ENCODE assay signal across 7 cellular contexts in genomic region chr2:240385451-240386161, GRCh38. TPM values are rescaled to one million over a fixed set of nuclear protein-coding genes. Genes with fewer than 3 reads are reported as not detected.
DNase-seq lines count a peak whose midpoint lies in the region; ATAC-seq and TF ChIP-seq lines count a peak whose summit lies in the region.
"Not testable (repeated sequence)": the region's sequence is repeated elsewhere in the genome, so short reads cannot be mapped to it uniquely, and the experiment has no call there.

No MANE protein-coding gene starts in this region.

- H3K4me3 Mint-ChIP-seq in WTC11; glutamatergic neuron (ENCODE audit: unreplicated experiment): not testable (repeated sequence)

- not testable (repeated sequence) for H3F3A ChIP-seq in GM23248 (ENCODE audit: insufficient read depth)

- TF ChIP-seq CTCF in WTC11 (IDR thresholded peaks at IDR 0.05); epithelial cell of esophagus (IDR thresholded peaks at IDR 0.05; ENCODE audit: insufficient read depth, low read depth, low read length, missing control alignments); glutamatergic neuron (IDR thresholded peaks at IDR 0.05; ENCODE audit: partially characterized antibody, unreplicated experiment); right lobe of liver (IDR thresholded peaks at IDR 0.05); ovary (IDR thresholded peaks at IDR 0.05): not testable (repeated sequence)

- H3K9ac ChIP-seq in GM23248, result not testable (repeated sequence)

- POLR2A ChIA-PET in WTC11 (lab: Charles Lee), result not testable (repeated sequence)

- H3K9me3 ChIP-seq in GM23248 (ENCODE audit: low read depth); MG63; right lobe of liver; ovary: not testable (repeated sequence)

- H3K36me3 ChIP-seq in GM23248 (ENCODE audit: low read depth); MG63; right lobe of liver; ovary: not testable (repeated sequence)

- not testable (repeated sequence) for H3K4me2 ChIP-seq in GM23248 (ENCODE audit: unreplicated experiment)

- in situ Hi-C loops in GM23248 (cut with MboI), result not testable (repeated sequence)

- not testable (repeated sequence) for H3K27ac Mint-ChIP-seq in WTC11; glutamatergic neuron (ENCODE audit: unreplicated experiment)

- not testable (repeated sequence) for H3K9me3 Mint-ChIP-seq in WTC11; glutamatergic neuron (ENCODE audit: unreplicated experiment)

- WGBS in GM23248 (ENCODE audit: low coverage in 1 of 2, low lambda C conversion rate in 2 of 2, missing lambda C conversion rate in 2 of 2), 2 experiments, result 94 to 100% methylated on average over 1 to 3 of the region's 3 CpGs
- no CpG with 5 or more reads among the region's 3 CpGs for WGBS in right lobe of liver (ENCODE audit: insufficient coverage, low coverage, low lambda C conversion rate, missing lambda C conversion rate)
- WGBS in ovary, 3 donors, result 84 to 92% (median 88%) methylated on average over 3 of the region's 3 CpGs

- not testable (repeated sequence) for H3K27me3 ChIP-seq in GM23248 (replicated peaks; ENCODE audit: insufficient read depth); MG63; right lobe of liver; ovary

- DNase-seq in GM23248 (peak; percentile 33), MG63 (peak; percentile 61), WTC11 (ENCODE audit: low spot score) (peak; percentile 23), epithelial cell of esophagus (ENCODE audit: low read depth) (peak; percentile 16), glutamatergic neuron (peak; percentile 9), right lobe of liver (peak in 2 of 3 donors; percentile 23 to 70), ovary (peak in 3 of 5 donors; percentile 7 to 27 (median 12))

- intact Hi-C loops in right lobe of liver (cut with DNase I); ovary (cut with DNase I): not testable (repeated sequence)

- CTCF ChIA-PET in WTC11 (lab: Charles Lee), result interaction anchor here (1.0 to 1.6 kb wide), 2 partner anchors 9 to 153 kb away, joined by 3 to 9 read pairs; no protein-coding TSS in a partner anchor

- H4K20me1 ChIP-seq in GM23248 (ENCODE audit: insufficient read depth), result not testable (repeated sequence)

- peaks cover 12% of the 10 kb centered on the region for H3K4me1 ChIP-seq in GM23248 (ENCODE audit: insufficient read depth)
- not testable (repeated sequence) for H3K4me1 ChIP-seq in right lobe of liver; ovary (ENCODE audit: insufficient read depth)

- H3K36me3 Mint-ChIP-seq in WTC11; glutamatergic neuron (ENCODE audit: unreplicated experiment): not testable (repeated sequence)

- not testable (repeated sequence) for ATAC-seq in WTC11
- peak; percentile 20 to 80 (median 40) for ATAC-seq in right lobe of liver

- not testable (repeated sequence) for TF ChIP-seq POLR2A in right lobe of liver (IDR thresholded peaks at IDR 0.05); ovary (IDR thresholded peaks at IDR 0.05)

- H3K4me1 Mint-ChIP-seq in WTC11; glutamatergic neuron (ENCODE audit: low read depth, unreplicated experiment): not testable (repeated sequence)

- H3K9me2 ChIP-seq in GM23248 (ENCODE audit: insufficient read depth), result not testable (repeated sequence)

- H2AFZ ChIP-seq in GM23248, result not testable (repeated sequence)

- not testable (repeated sequence) for H3K27ac ChIP-seq in GM23248, right lobe of liver, ovary

- not testable (repeated sequence) for H3K4me3 ChIP-seq in GM23248; MG63; epithelial cell of esophagus (ENCODE audit: low read length); right lobe of liver; ovary

- H3K79me2 ChIP-seq in GM23248 (ENCODE audit: insufficient read depth), result not testable (repeated sequence)

- H3K27me3 Mint-ChIP-seq in WTC11 (ENCODE audit: low read depth); glutamatergic neuron (ENCODE audit: unreplicated experiment): not testable (repeated sequence)

- TF ChIP-seq EP300 in ovary (IDR thresholded peaks at IDR 0.05), result not testable (repeated sequence)

RNA-seq across cellular contexts. Expression of gene GPC1, which starts 49.9 kb away (rescaled TPM):
- 88.2 and 101 TPM in 2 replicates for total RNA-seq in GM23248 (2014; rRNA removed; shearing (Covaris generic))
- polyA plus RNA-seq in GM23248 (2016; fragmentation: Nextera tagmentation; extraction: Ambion mirVana) (66.4 and 71.6 TPM in 2 replicates), ovary (10 to 100 TPM in 1 of 2 donors, 1 to 10 TPM in 1; 2.9 to 63.3 TPM)
- 95.4 and 177 TPM in 2 replicates for total RNA-seq in MG63 (2014; rRNA removed; shearing (Covaris generic); ENCODE audit: low replicate concordance)
- total RNA-seq in WTC11 (2021) (37.2 to 41.5 TPM (median 40.4 TPM) in 3 replicates), glutamatergic neuron (ENCODE audit: unreplicated experiment) (155 TPM), right lobe of liver (10 to 100 TPM; 20.7 to 44.5 (median 27.8) TPM), ovary (100 to 1,000 TPM in 1 of 7 donors, 10 to 100 TPM in 6; 27.2 to 149 (median 73.3) TPM)

Comparison
In these comparisons a context has a peak if more than half of its experiments do, and no peak if none do; other contexts are left out.
1. DNase-seq: peak in every context shown above with its lines; median percentile 61 in MG63; 46 in right lobe of liver; 33 in GM23248; 23 in WTC11; 16 in epithelial cell of esophagus; 12 in ovary; 9 in glutamatergic neuron.